In genomic region chr7:7002416-7003062, GRCh38 we compare ENCODE assay signal across 27 cellular contexts.
A peak's percentile ranks its signal among the peaks of the same experiment; 100 is the strongest.
DNase-seq lines count a peak whose midpoint lies in the region; ATAC-seq, FAIRE-seq and TF ChIP-seq lines count a peak whose summit lies in the region.
"Had no signal": no experiment of that assay in that cellular context is flagged by ENCODE, and none has a peak within 500 bp of the region (broad histone marks: within the 10 kb centered on the region; RNA-seq: fewer than 3 reads in every experiment).

No MANE protein-coding gene starts in this region.

- TF ChIP-seq RAD21 in K562 (CRISPR knock-in tag; conservative IDR thresholded peaks at IDR 0.05 in 1 of 2, IDR thresholded peaks at IDR 0.05 in 1 of 2), result no peak

- no peaks in the 10 kb centered on the region for H4K20me1 ChIP-seq in K562 (replicated peaks; ENCODE audit: control insufficient read depth, insufficient read depth, low read length)

- ATAC-seq in K562 (no peak), GM21526 (IDR thresholded peaks at IDR 0.05; ENCODE audit: low FRiP score, unreplicated experiment) (no peak)
- ATAC-seq: PC-3, SK-N-SH treated with all-trans-retinoic acid at 6 μM for 48 hours, T-helper 17 cell had no signal

- no peak overlapping the region for H3K4me2 ChIP-seq in K562 (ENCODE audit: insufficient read depth, low read length)
- H3K4me2 ChIP-seq in mesendoderm (ENCODE audit: low read length), result no peak overlapping the region

- TF ChIP-seq POLR2A in K562 (conservative IDR thresholded peaks at IDR 0.05), result no peak
- no peak for TF ChIP-seq POLR2A in testis (IDR thresholded peaks at IDR 0.05)

- POLR2A ChIA-PET in K562 (lab: Yijun Ruan, JAX), result interaction anchor here (0.6 to 1.9 kb wide), 2 partner anchors 11 to 386 kb away, joined by 3 to 6 read pairs; no protein-coding TSS in a partner anchor

- H2AFZ ChIP-seq in K562 (ENCODE audit: low read depth, low read length), result no peak overlapping the region

- H3K18ac ChIP-seq in mesendoderm (ENCODE audit: low read length), result no peak overlapping the region

- no peaks in the 10 kb centered on the region for H3K9me1 ChIP-seq in K562 (ENCODE audit: control insufficient read depth, insufficient read depth, low read length)

- H4K5ac ChIP-seq in mesendoderm (ENCODE audit: low read length), result no peak overlapping the region

- no peak overlapping the region for H3K27ac ChIP-seq in K562 (ENCODE audit: extremely low read depth, low read depth, low read length)
- H3K27ac ChIP-seq in mesendoderm (ENCODE audit: low read depth, low read length), result no peak overlapping the region
- no peak overlapping the region for H3K27ac ChIP-seq in testis
- H3K27ac ChIP-seq: brain microvascular endothelial cell, epithelial cell of prostate, right lobe of liver had no signal

- 88% methylated on average over 1 of the region's 2 CpGs for WGBS in K562 (ENCODE audit: insufficient coverage, low coverage, missing lambda C conversion rate)
- no CpG with 5 or more reads among the region's 2 CpGs for WGBS in mesendoderm (ENCODE audit: extremely low coverage, insufficient coverage, low lambda C conversion rate)
- 66 to 78% methylated on average over 2 of the region's 2 CpGs for WGBS in testis, 2 donors

- no peak overlapping the region for H3K4me3 ChIP-seq in H7 (ENCODE audit: insufficient read depth, low read depth, low read length)
- H3K4me3 ChIP-seq in K562, result no peak overlapping the region
- H3K4me3 ChIP-seq in mesendoderm (ENCODE audit: low read length), result no peak overlapping the region
- no peak overlapping the region for H3K4me3 ChIP-seq in testis
- H3K4me3 ChIP-seq: right lobe of liver had no signal

- H4K8ac ChIP-seq in mesendoderm (ENCODE audit: low read depth, low read length), result peak overlapping the region; percentile 96

- no peak for TF ChIP-seq EP300 in K562 (IDR thresholded peaks at IDR 0.05; ENCODE audit: low read length)

- no peak for TF ChIP-seq CTCF in K562 (IDR thresholded peaks at IDR 0.05 in 2 of 3, conservative IDR thresholded peaks at IDR 0.05 in 1 of 3; ENCODE audit: insufficient read depth in 2 of 3, low read depth in 1 of 3, low read length in 3 of 3)
- TF ChIP-seq CTCF in testis (IDR thresholded peaks at IDR 0.05), result no peak

- BruUV-seq in K562 (replicated peaks; lab: Mats Ljungman, UMichigan), result no TSS peak

- H3K36me3 ChIP-seq in H7 (replicated peaks; ENCODE audit: control insufficient read depth, insufficient read depth, low read length) (no peaks in the 10 kb centered on the region), K562 (ENCODE audit: control insufficient read depth, insufficient read depth, low read length) (no peaks in the 10 kb centered on the region), mesendoderm (ENCODE audit: control insufficient read depth, insufficient read depth, low read length) (no peaks in the 10 kb centered on the region), testis (ENCODE audit: low read depth, missing control alignments) (no peaks in the 10 kb centered on the region)
- H3K36me3 ChIP-seq: brain microvascular endothelial cell, right lobe of liver had no signal

- H3K79me2 ChIP-seq in K562 (ENCODE audit: control insufficient read depth, insufficient read depth, low read length) (no peaks in the 10 kb centered on the region), mesendoderm (ENCODE audit: control insufficient read depth, insufficient read depth, low read length) (no peaks in the 10 kb centered on the region)

- CTCF ChIA-PET in K562 (lab: Yijun Ruan, JAX; ENCODE audit: low intra/inter-chr PET ratio), result no interaction called here

- H2AK5ac ChIP-seq in mesendoderm (ENCODE audit: low read length), result no peak overlapping the region

- in situ Hi-C loops in K562 (cut with MboI), result no loop called here

- H3K4me1 ChIP-seq in K562 (replicated peaks in 1 of 2; ENCODE audit: control insufficient read depth in 2 of 2, insufficient read depth in 2 of 2, low read length in 2 of 2) (no peaks in the 10 kb centered on the region; a peak in 2 of 5 replicates), mesendoderm (ENCODE audit: control insufficient read depth, low read depth, low read length) (peaks cover 2% of the 10 kb centered on the region), testis (no peaks in the 10 kb centered on the region)
- H3K4me1 ChIP-seq: Caco-2, right lobe of liver had no signal

- DNase-seq in H7 (peak; percentile 19), NCI-H2029 (lab: John Stamatoyannopoulos, UW) (peak; percentile 70), K562 (ENCODE audit: extremely low read depth in 1 of 4, low spot score in 3 of 4) (no peak), mesendoderm (peak; percentile 77), OCI-M2 (lab: John Stamatoyannopoulos, UW; ENCODE audit: unreplicated experiment) (no peak), testis (no peak)
- DNase-seq: activated CD4-positive, alpha-beta memory T cell treated with anti-CD3 and anti-CD28 coated beads, Interleukin-2, amount 10 ng/mL, durations not matched to agents 7 days and 5 days; activated CD4-positive, alpha-beta T cell treated with anti-CD3 and anti-CD28 coated beads for 1 hour; activated CD8-positive, alpha-beta memory T cell treated with anti-CD3 and anti-CD28 coated beads, Interleukin-2, amount 50 U/mL, for 48 hours; activated naive CD4-positive, alpha-beta T cell treated with anti-CD3 and anti-CD28 coated beads, Interleukin-2, amount 50 U/mL, for 16 hours; amniotic stem cell; brain microvascular endothelial cell; C1 segment of cervical spinal cord; Caco-2; effector CD4-positive, alpha-beta T cell; IMR-90; NCI-H1092; NCI-H774; PC-3; posterior cingulate gyrus; right lobe of liver; stimulated activated CD4-positive, alpha-beta T cell treated with anti-CD3 and anti-CD28 coated beads, Interleukin-4, amount 100 ng/mL, for 4 hours; stimulated activated naive CD4-positive, alpha-beta T cell; T-helper 17 cell had no signal

- H3K79me1 ChIP-seq in mesendoderm (ENCODE audit: low read length), result no peaks in the 10 kb centered on the region

- H3K27me3 ChIP-seq in H7 (ENCODE audit: control insufficient read depth, insufficient read depth, low read length), result no peaks in the 10 kb centered on the region
- H3K27me3 ChIP-seq in K562 (ENCODE audit: control insufficient read depth in 2 of 2, insufficient read depth in 2 of 2, low read length in 2 of 2), result no peaks in the 10 kb centered on the region
- no peaks in the 10 kb centered on the region for H3K27me3 ChIP-seq in mesendoderm (ENCODE audit: insufficient read depth, low read length, poor library complexity)
- H3K27me3 ChIP-seq in testis, result no peaks in the 10 kb centered on the region
- H3K27me3 ChIP-seq: brain microvascular endothelial cell, right lobe of liver had no signal

- FAIRE-seq in K562 (lab: Jason Lieb, UNC), result peak; percentile 19

- no peak overlapping the region for H3K4ac ChIP-seq in mesendoderm (ENCODE audit: low read depth, low read length)

- no peak overlapping the region for H3K23ac ChIP-seq in mesendoderm (ENCODE audit: low read length)

- peak overlapping the region; percentile 54 for H3K56ac ChIP-seq in mesendoderm (ENCODE audit: low read length)

- H2BK120ac ChIP-seq in mesendoderm (ENCODE audit: low read depth, low read length), result no peak overlapping the region

- no peak overlapping the region for H2BK5ac ChIP-seq in mesendoderm (ENCODE audit: low read length)

- H2BK15ac ChIP-seq in mesendoderm (replicated peaks; ENCODE audit: low read depth), result no peak overlapping the region

- H3K9me3 ChIP-seq in K562 (replicated peaks; ENCODE audit: control insufficient read depth, insufficient read depth, low read depth, low read length) (peaks cover 9% of the 10 kb centered on the region), testis (no peaks in the 10 kb centered on the region)
- H3K9me3 ChIP-seq: right lobe of liver had no signal

- no peak overlapping the region for H3K9ac ChIP-seq in K562 (ENCODE audit: insufficient read depth in 1 of 2, low read depth in 2 of 2, low read length in 2 of 2)
- H3K9ac ChIP-seq in mesendoderm (ENCODE audit: low read length), result no peak overlapping the region

- intact Hi-C loops in K562 (cut with micrococcal nuclease) (no loop called here), testis (cut with DNase I; ENCODE audit: low total_unique reads) (no loop called here)

TF ChIP-seq in K562, 482 proteins besides CTCF, POLR2A, EP300 and RAD21 (continues in another document):
- no peak for TF ChIP-seq ZNF174 (CRISPR knock-in tag; IDR thresholded peaks at IDR 0.05)
- no peak for TF ChIP-seq GABPA (tag; conservative IDR thresholded peaks at IDR 0.05; ENCODE audit: low read depth)
- no peak for TF ChIP-seq MXI1 (IDR thresholded peaks at IDR 0.05; ENCODE audit: low read depth, low read length)
- no peak for TF ChIP-seq CXXC5 (CRISPR knock-in tag; IDR thresholded peaks at IDR 0.05)
- TF ChIP-seq AFF4 (CRISPR knock-in tag; IDR thresholded peaks at IDR 0.05), result no peak
- TF ChIP-seq ZNF316 (IDR thresholded peaks at IDR 0.05), result no peak

Comparison
In these comparisons a context has a peak if more than half of its experiments do, and no peak if none do; other contexts are left out.
1. DNase-seq: peak in H7 (single experiment), NCI-H2029 (single experiment) and mesendoderm (single experiment); none in K562 (0 of 4), OCI-M2 (single experiment) and testis (single experiment).